ENCODE assay signal across 1 cellular context in genomic region chr17:40283662-40284061, GRCh38.
TF ChIP-seq lines count a peak whose summit lies in the region.

No MANE protein-coding gene starts in this region.

TF ChIP-seq in GM12878, 131 proteins besides CTCF, POLR2A, EP300 and RAD21 (continued from another document):
- TF ChIP-seq ZBTB11 (CRISPR knock-in tag; IDR thresholded peaks at IDR 0.05) (no peak), E2F8 (IDR thresholded peaks at IDR 0.05; ENCODE audit: low read depth, partially characterized antibody) (no peak), EGR1 (IDR thresholded peaks at IDR 0.05; ENCODE audit: borderline replicate concordance in 1 of 2, low read depth in 2 of 2, low read length in 2 of 2) (no peak), BMI1 (IDR thresholded peaks at IDR 0.05; ENCODE audit: borderline replicate concordance) (no peak), ESRRA (IDR thresholded peaks at IDR 0.05; ENCODE audit: low read length) (no peak)
